ENCODE assay signal across 10 cellular contexts in the genomic region with DNA sequence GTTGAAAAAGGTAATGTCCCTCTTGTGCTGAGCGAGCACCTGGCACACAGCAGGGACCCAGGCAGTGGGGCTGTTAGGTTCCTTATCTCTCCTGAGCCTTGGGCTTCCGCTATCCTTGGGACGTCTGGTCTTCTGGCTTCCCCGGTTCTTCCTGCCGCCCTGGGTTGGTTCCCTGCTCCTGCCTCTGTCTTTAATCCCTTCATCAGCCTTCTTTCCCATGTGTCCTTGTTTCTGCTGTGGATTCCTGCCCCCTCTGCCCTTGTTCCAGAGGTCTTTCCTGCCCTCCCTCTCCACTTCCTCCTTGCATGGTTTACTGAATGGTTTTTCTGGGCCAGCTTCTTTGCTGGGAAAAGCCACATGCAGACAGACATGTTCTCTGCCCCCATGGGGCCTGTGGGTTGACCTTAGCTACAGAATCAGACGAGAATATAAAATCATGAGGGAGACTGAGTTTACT. TPM values are rescaled to one million over a fixed set of nuclear protein-coding genes. Genes with fewer than 3 reads are reported as not detected.
A peak's percentile ranks its signal among the peaks of the same experiment; 100 is the strongest.
DNase-seq lines count a peak whose midpoint lies in the region; ATAC-seq and TF ChIP-seq lines count a peak whose summit lies in the region.
"Had no signal": no experiment of that assay in that cellular context is flagged by ENCODE, and none has a peak within 500 bp of the region (broad histone marks: within the 10 kb centered on the region; RNA-seq: fewer than 3 reads in every experiment).

No MANE protein-coding gene starts in this region.

- no peaks in the 10 kb centered on the region for H3K9me3 Mint-ChIP-seq in activated CD4-positive, alpha-beta T cell treated with anti-CD3 and anti-CD28 coated beads, Interleukin-2, amount 10 ng/mL, durations not matched to agents 24 days and 14 days

- in situ Hi-C loops in GM13976 (cut with MboI; ENCODE audit: low sequenced_read_pairs, unreplicated experiment) = no loop called here

- H3K4me1 ChIP-seq in iPS-15b (ENCODE audit: control insufficient read depth, insufficient read depth, low read length) = peaks cover 2% of the 10 kb centered on the region
- peaks cover 5% of the 10 kb centered on the region for H3K4me1 ChIP-seq in smooth muscle cell (ENCODE audit: low read depth)

- intact Hi-C loops in activated CD4-positive, alpha-beta T cell treated with anti-CD3 and anti-CD28 coated beads, Interleukin-2, amount 10 ng/mL, durations not matched to agents 24 days and 14 days (cut with micrococcal nuclease) = no loop called here
- intact Hi-C loops in posterior vena cava (cut with DNase I) = no loop called here

- H3K4me3 Mint-ChIP-seq in activated CD4-positive, alpha-beta T cell treated with anti-CD3 and anti-CD28 coated beads, Interleukin-2, amount 10 ng/mL, durations not matched to agents 24 days and 14 days = peak overlapping the region; percentile 20
- no peak overlapping the region for H3K4me3 Mint-ChIP-seq in T-helper 17 cell

- H3K27me3 Mint-ChIP-seq in activated CD4-positive, alpha-beta T cell treated with anti-CD3 and anti-CD28 coated beads, Interleukin-2, amount 10 ng/mL, durations not matched to agents 24 days and 14 days = no peaks in the 10 kb centered on the region
- no peaks in the 10 kb centered on the region for H3K27me3 Mint-ChIP-seq in T-helper 17 cell

- H3K4me3 ChIP-seq in iPS-15b (ENCODE audit: low read depth, low read length) (no peak overlapping the region), smooth muscle cell (no peak overlapping the region)

- H3K36me3 ChIP-seq in iPS-15b (ENCODE audit: control insufficient read depth, insufficient read depth, low read length) = peaks cover 30% of the 10 kb centered on the region
- no peaks in the 10 kb centered on the region for H3K36me3 ChIP-seq in smooth muscle cell (ENCODE audit: low read depth)

- no peak for ATAC-seq in T-helper 17 cell

- peak overlapping the region; percentile 1 for H3K27ac Mint-ChIP-seq in activated CD4-positive, alpha-beta T cell treated with anti-CD3 and anti-CD28 coated beads, Interleukin-2, amount 10 ng/mL, durations not matched to agents 24 days and 14 days
- peak overlapping the region; percentile 99 for H3K27ac Mint-ChIP-seq in T-helper 17 cell

- H3K27ac ChIP-seq in smooth muscle cell (ENCODE audit: low read depth) = peak overlapping the region; percentile 88

- H2AFZ ChIP-seq in smooth muscle cell (ENCODE audit: low read depth) = no peak overlapping the region

- H3K9ac ChIP-seq in iPS-15b (ENCODE audit: low read depth, low read length) (peak overlapping the region; percentile 1), smooth muscle cell (ENCODE audit: low read depth) (no peak overlapping the region)

- H3K27me3 ChIP-seq in iPS-15b (ENCODE audit: control insufficient read depth, insufficient read depth, low read length) = no peaks in the 10 kb centered on the region
- H3K27me3 ChIP-seq in smooth muscle cell (ENCODE audit: low read depth) = no peaks in the 10 kb centered on the region

- 67% methylated on average over 6 of the region's 6 CpGs for WGBS in smooth muscle cell (ENCODE audit: low lambda C conversion rate)

- H4K20me1 ChIP-seq in smooth muscle cell (ENCODE audit: low read depth) = peaks cover 77% of the 10 kb centered on the region

- peaks cover 11% of the 10 kb centered on the region for H3F3A ChIP-seq in smooth muscle cell (ENCODE audit: low read depth)

- H3K9me3 ChIP-seq in T-helper 17 cell (ENCODE audit: control insufficient read depth, low read length, poor library complexity, severe bottlenecking) (no peaks in the 10 kb centered on the region), iPS-15b (ENCODE audit: control insufficient read depth, insufficient read depth, low read length) (no peaks in the 10 kb centered on the region), smooth muscle cell (replicated peaks; ENCODE audit: low read depth) (no peaks in the 10 kb centered on the region)

- peaks cover 42% of the 10 kb centered on the region for H3K4me1 Mint-ChIP-seq in activated CD4-positive, alpha-beta T cell treated with anti-CD3 and anti-CD28 coated beads, Interleukin-2, amount 10 ng/mL, durations not matched to agents 24 days and 14 days
- H3K4me1 Mint-ChIP-seq in T-helper 17 cell = peaks cover 47% of the 10 kb centered on the region

- H3K36me3 Mint-ChIP-seq in activated CD4-positive, alpha-beta T cell treated with anti-CD3 and anti-CD28 coated beads, Interleukin-2, amount 10 ng/mL, durations not matched to agents 24 days and 14 days (ENCODE audit: low read depth) = peaks cover 34% of the 10 kb centered on the region
- peaks cover 7% of the 10 kb centered on the region for H3K36me3 Mint-ChIP-seq in T-helper 17 cell (ENCODE audit: low read depth)

- no peak for DNase-seq in activated CD4-positive, alpha-beta T cell treated with anti-CD3 and anti-CD28 coated beads, Interleukin-2, amount 10 ng/mL, durations not matched to agents 24 days and 14 days
- DNase-seq in activated CD4-positive, alpha-beta T cell treated with anti-CD3 and anti-CD28 coated beads, Interleukin-2, amount 50 U/mL, for 4 hours = no peak
- no peak for DNase-seq in T-helper 17 cell
- no peak for DNase-seq in smooth muscle cell (lab: John Stamatoyannopoulos, UW; ENCODE audit: unreplicated experiment)
- no peak for DNase-seq in NCI-H1436 treated with DMSO at 0.1 percent for 48 hours (lab: John Stamatoyannopoulos, UW)
- no peak for DNase-seq in GM13976 (ENCODE audit: low spot score)
- no peak for DNase-seq in posterior vena cava (ENCODE audit: low spot score)
- DNase-seq: activated CD4-positive, alpha-beta T cell treated with anti-CD3 and anti-CD28 coated beads for 1 hour; effector CD4-positive, alpha-beta T cell had no signal

- H3K79me2 ChIP-seq in smooth muscle cell (ENCODE audit: low read depth) = peaks cover 88% of the 10 kb centered on the region

- H3K4me2 ChIP-seq in smooth muscle cell = peak overlapping the region; percentile 98

- TF ChIP-seq CTCF in smooth muscle cell (IDR thresholded peaks at IDR 0.05; ENCODE audit: borderline replicate concordance, insufficient read depth, poor library complexity, severe bottlenecking) (no peak), GM13976 (IDR thresholded peaks at IDR 0.05; ENCODE audit: borderline replicate concordance, control extremely low read depth, extremely low read depth, insufficient read depth, missing control alignments) (no peak)

RNA-seq across cellular contexts. Expression of a gene that starts 2.6 kb away (rescaled TPM):
- total RNA-seq in activated CD4-positive, alpha-beta T cell treated with anti-CD3 and anti-CD28 coated beads, Interleukin-2, amount 10 ng/mL, durations not matched to agents 24 days and 14 days = 44.7 and 45.4 TPM in 2 replicates
- 10 to 100 TPM; 42.5 to 44.1 TPM for total RNA-seq in T-helper 17 cell
- total RNA-seq in smooth muscle cell = 25.3 and 34.5 TPM in 2 replicates
- polyA plus RNA-seq in smooth muscle cell = 119 and 121 TPM in 2 replicates
- total RNA-seq in posterior vena cava = 10 to 100 TPM; 75.5 to 76.4 TPM

RNA-seq across cellular contexts. Expression of a gene that starts 22.8 kb away (rescaled TPM):
- 390 and 394 TPM in 2 replicates for total RNA-seq in activated CD4-positive, alpha-beta T cell treated with anti-CD3 and anti-CD28 coated beads, Interleukin-2, amount 10 ng/mL, durations not matched to agents 24 days and 14 days
- 100 to 1,000 TPM; 248 to 258 TPM for total RNA-seq in T-helper 17 cell
- total RNA-seq in smooth muscle cell = 70.7 and 75.0 TPM in 2 replicates
- 8.4 and 14.4 TPM in 2 replicates for polyA plus RNA-seq in smooth muscle cell
- total RNA-seq in posterior vena cava = 10 to 100 TPM; 89.3 to 91.7 TPM

RNA-seq across cellular contexts. Expression of a gene that starts 29.6 kb away (rescaled TPM):
- total RNA-seq in activated CD4-positive, alpha-beta T cell treated with anti-CD3 and anti-CD28 coated beads, Interleukin-2, amount 10 ng/mL, durations not matched to agents 24 days and 14 days = 8.0 and 9.0 TPM in 2 replicates
- total RNA-seq in T-helper 17 cell (1 to 10 TPM; 1.1 to 1.6 TPM), smooth muscle cell (6.9 and 7.7 TPM in 2 replicates), posterior vena cava (10 to 100 TPM in 1 of 2 donors, 1 to 10 TPM in 1; 8.6 to 13.6 TPM)
- polyA plus RNA-seq in smooth muscle cell = 18.3 and 24.8 TPM in 2 replicates

RNA-seq across cellular contexts. Expression of a gene that starts 34.2 kb away (rescaled TPM):
- total RNA-seq in activated CD4-positive, alpha-beta T cell treated with anti-CD3 and anti-CD28 coated beads, Interleukin-2, amount 10 ng/mL, durations not matched to agents 24 days and 14 days = 32.7 and 33.0 TPM in 2 replicates
- total RNA-seq in T-helper 17 cell (10 to 100 TPM; 24.7 to 26.3 TPM), smooth muscle cell (6.8 and 10.0 TPM in 2 replicates), posterior vena cava (10 to 100 TPM in 1 of 2 donors, 1 to 10 TPM in 1; 8.0 to 12.0 TPM)
- 21.4 and 22.0 TPM in 2 replicates for polyA plus RNA-seq in smooth muscle cell

RNA-seq across cellular contexts. Expression of a gene that starts 36.8 kb away (rescaled TPM):
- total RNA-seq in activated CD4-positive, alpha-beta T cell treated with anti-CD3 and anti-CD28 coated beads, Interleukin-2, amount 10 ng/mL, durations not matched to agents 24 days and 14 days = 38.3 and 39.1 TPM in 2 replicates
- total RNA-seq in T-helper 17 cell (10 to 100 TPM; 40.3 to 41.8 TPM), smooth muscle cell (6.2 and 11.9 TPM in 2 replicates), posterior vena cava (10 to 100 TPM; 32.0 to 36.7 TPM)
- 68.8 and 76.8 TPM in 2 replicates for polyA plus RNA-seq in smooth muscle cell
